12 cellular contexts compared by ENCODE assay signal in genomic region chr17:81494984-81495383, GRCh38. TPM values are rescaled to one million over a fixed set of nuclear protein-coding genes. Genes with fewer than 3 reads are reported as not detected.
DNase-seq lines count a peak whose midpoint lies in the region; ATAC-seq and TF ChIP-seq lines count a peak whose summit lies in the region.
"Had no signal": no experiment of that assay in that cellular context is flagged by ENCODE, and none has a peak within 500 bp of the region (broad histone marks: within the 10 kb centered on the region; RNA-seq: fewer than 3 reads in every experiment).

No MANE protein-coding gene starts in this region.

- H3K27me3 Mint-ChIP-seq in activated CD4-positive, alpha-beta T cell treated with anti-CD3 and anti-CD28 coated beads for 36 hours: peaks cover 8% of the 10 kb centered on the region
- peaks cover 2% of the 10 kb centered on the region for H3K27me3 Mint-ChIP-seq in activated CD8-positive, alpha-beta T cell treated with anti-CD3 and anti-CD28 coated beads for 36 hours
- H3K27me3 Mint-ChIP-seq: stimulated activated naive CD8-positive, alpha-beta T cell treated with anti-CD3 and anti-CD28 coated beads, Interleukin-15, Interleukin-2, amounts not matched to agents 100 ng/mL and 50 ng/mL, for 24 hours had no signal

- no peaks in the 10 kb centered on the region for H3K36me3 Mint-ChIP-seq in activated CD4-positive, alpha-beta T cell treated with anti-CD3 and anti-CD28 coated beads for 36 hours (ENCODE audit: low read depth)
- H3K36me3 Mint-ChIP-seq in activated CD8-positive, alpha-beta T cell treated with anti-CD3 and anti-CD28 coated beads for 36 hours (ENCODE audit: low read depth): no peaks in the 10 kb centered on the region

- H3K4me1 Mint-ChIP-seq in activated CD4-positive, alpha-beta T cell treated with anti-CD3 and anti-CD28 coated beads for 36 hours: no peaks in the 10 kb centered on the region
- H3K4me1 Mint-ChIP-seq in activated CD8-positive, alpha-beta T cell treated with anti-CD3 and anti-CD28 coated beads for 36 hours (ENCODE audit: low read depth): peaks cover 3% of the 10 kb centered on the region

- ATAC-seq in activated CD4-positive, alpha-beta T cell treated with anti-CD3 and anti-CD28 coated beads for 36 hours: peak; percentile 84
- peak; percentile 69 for ATAC-seq in activated CD8-positive, alpha-beta T cell treated with anti-CD3 and anti-CD28 coated beads for 36 hours
- no peak for ATAC-seq in GM21737 (IDR thresholded peaks at IDR 0.05; ENCODE audit: unreplicated experiment)
- no peak for ATAC-seq in HG02642 (IDR thresholded peaks at IDR 0.05; ENCODE audit: poor library complexity, unreplicated experiment)

- intact Hi-C loops in activated CD4-positive, alpha-beta T cell treated with anti-CD3 and anti-CD28 coated beads for 36 hours (cut with DNase I, micrococcal nuclease): no loop called here
- intact Hi-C loops in activated CD8-positive, alpha-beta T cell treated with anti-CD3 and anti-CD28 coated beads for 36 hours (cut with micrococcal nuclease): no loop called here

- CTCF ChIA-PET in activated CD4-positive, alpha-beta T cell treated with anti-CD3 and anti-CD28 coated beads for 36 hours (lab: Charles Lee): no interaction called here
- CTCF ChIA-PET in activated CD8-positive, alpha-beta T cell treated with anti-CD3 and anti-CD28 coated beads for 36 hours (lab: Charles Lee): no interaction called here

- no peaks in the 10 kb centered on the region for H3K9me3 Mint-ChIP-seq in activated CD4-positive, alpha-beta T cell treated with anti-CD3 and anti-CD28 coated beads for 36 hours (ENCODE audit: low read depth)
- H3K9me3 Mint-ChIP-seq in activated CD8-positive, alpha-beta T cell treated with anti-CD3 and anti-CD28 coated beads for 36 hours: no peaks in the 10 kb centered on the region
- H3K9me3 Mint-ChIP-seq: activated T-helper 1 cell treated with anti-CD3 and anti-CD28 coated beads, Interleukin-12 subunit alpha, Interleukin-12 subunit beta, Interleukin-2, Interleukin-4 antibody, amounts not matched to agents 30 ng/mL and 10 ng/mL and 1 ng/mL, durations not matched to agents 14 hours and 24 hours and 36 hours; stimulated activated naive CD8-positive, alpha-beta T cell treated with anti-CD3 and anti-CD28 coated beads, Interleukin-15, Interleukin-2, amounts not matched to agents 100 ng/mL and 50 ng/mL, for 24 hours had no signal

- H3K27ac Mint-ChIP-seq in activated CD4-positive, alpha-beta T cell treated with anti-CD3 and anti-CD28 coated beads for 36 hours: no peak overlapping the region
- H3K27ac Mint-ChIP-seq in activated CD8-positive, alpha-beta T cell treated with anti-CD3 and anti-CD28 coated beads for 36 hours: no peak overlapping the region
- H3K27ac Mint-ChIP-seq: activated T-helper 1 cell treated with anti-CD3 and anti-CD28 coated beads, Interleukin-12 subunit alpha, Interleukin-12 subunit beta, Interleukin-2, Interleukin-4 antibody, amounts not matched to agents 30 ng/mL and 10 ng/mL and 1 ng/mL, durations not matched to agents 14 hours and 24 hours and 36 hours; stimulated activated naive CD8-positive, alpha-beta T cell treated with anti-CD3 and anti-CD28 coated beads, Interleukin-15, Interleukin-2, amounts not matched to agents 100 ng/mL and 50 ng/mL, for 24 hours had no signal

- TF ChIP-seq CTCF in activated CD8-positive, alpha-beta T cell treated with anti-CD3 and anti-CD28 coated beads for 36 hours (IDR thresholded peaks at IDR 0.05): no peak

- H3K4me3 Mint-ChIP-seq in activated CD4-positive, alpha-beta T cell treated with anti-CD3 and anti-CD28 coated beads for 36 hours: no peak overlapping the region
- no peak overlapping the region for H3K4me3 Mint-ChIP-seq in activated CD8-positive, alpha-beta T cell treated with anti-CD3 and anti-CD28 coated beads for 36 hours
- H3K4me3 Mint-ChIP-seq: activated T-helper 1 cell treated with anti-CD3 and anti-CD28 coated beads, Interleukin-12 subunit alpha, Interleukin-12 subunit beta, Interleukin-2, Interleukin-4 antibody, amounts not matched to agents 30 ng/mL and 10 ng/mL and 1 ng/mL, durations not matched to agents 14 hours and 24 hours and 36 hours; stimulated activated naive CD8-positive, alpha-beta T cell treated with anti-CD3 and anti-CD28 coated beads, Interleukin-15, Interleukin-2, amounts not matched to agents 100 ng/mL and 50 ng/mL, for 24 hours had no signal

- in situ Hi-C loops in KBM-7 (cut with MboI; ENCODE audit: low pct_unique_long_range_greater_than_20kb, low sequenced_read_pairs): no loop called here

- POLR2A ChIA-PET in activated CD4-positive, alpha-beta T cell treated with anti-CD3 and anti-CD28 coated beads for 36 hours (lab: Charles Lee): no interaction called here
- POLR2A ChIA-PET in activated CD8-positive, alpha-beta T cell treated with anti-CD3 and anti-CD28 coated beads for 36 hours (lab: Charles Lee): interaction anchor here (0.6 to 4.2 kb wide), 2 partner anchors 13 to 226 kb away, joined by 3 to 20 read pairs; no protein-coding TSS in a partner anchor

- peak; percentile 51 for DNase-seq in activated CD4-positive, alpha-beta T cell treated with anti-CD3 and anti-CD28 coated beads for 36 hours
- no peak for DNase-seq in activated CD4-positive, alpha-beta T cell treated with anti-CD3 and anti-CD28 coated beads for 4 hours
- peak; percentile 83 for DNase-seq in NCI-H1694 (lab: John Stamatoyannopoulos, UW)
- DNase-seq in activated CD8-positive, alpha-beta T cell treated with anti-CD3 and anti-CD28 coated beads for 36 hours: no peak
- peak; percentile 64 for DNase-seq in putamen (ENCODE audit: low spot score)
- no peak for DNase-seq in KBM-7
- DNase-seq: AML-193, NCI-H1436 had no signal

RNA-seq across cellular contexts. Expression of gene ACTG1, which starts 17.6 kb away (rescaled TPM):
- total RNA-seq in activated CD4-positive, alpha-beta T cell treated with anti-CD3 and anti-CD28 coated beads for 36 hours: 1,000 to 10,000 TPM; 4,119 to 5,987 TPM
- 1,000 to 10,000 TPM; 4,606 to 4,756 TPM for total RNA-seq in activated CD8-positive, alpha-beta T cell treated with anti-CD3 and anti-CD28 coated beads for 36 hours

RNA-seq across cellular contexts. Expression of gene FSCN2, which starts 33.2 kb away (rescaled TPM):
- under 1 TPM; 0.23 to 0.58 TPM for total RNA-seq in activated CD4-positive, alpha-beta T cell treated with anti-CD3 and anti-CD28 coated beads for 36 hours
- under 1 TPM in 1 of 2 experiments, not detected in 1; 0.32 TPM for total RNA-seq in activated CD8-positive, alpha-beta T cell treated with anti-CD3 and anti-CD28 coated beads for 36 hours

RNA-seq across cellular contexts. Expression of gene FAAP100, which starts 57.2 kb away (rescaled TPM):
- 10 to 100 TPM; 30.4 to 39.3 TPM for total RNA-seq in activated CD4-positive, alpha-beta T cell treated with anti-CD3 and anti-CD28 coated beads for 36 hours
- total RNA-seq in activated CD8-positive, alpha-beta T cell treated with anti-CD3 and anti-CD28 coated beads for 36 hours: 10 to 100 TPM; 40.5 to 42.7 TPM

Comparison
In these comparisons a context has a peak if more than half of its experiments do, and no peak if none do; other contexts are left out.
1. DNase-seq: peak in activated CD4-positive, alpha-beta T cell treated with anti-CD3 and anti-CD28 coated beads for 36 hours (single experiment), NCI-H1694 (single experiment) and putamen (single experiment); none in activated CD4-positive, alpha-beta T cell treated with anti-CD3 and anti-CD28 coated beads for 4 hours (0 of 2), activated CD8-positive, alpha-beta T cell treated with anti-CD3 and anti-CD28 coated beads for 36 hours (single experiment) and KBM-7 (single experiment).
2. ATAC-seq: peak in activated CD4-positive, alpha-beta T cell treated with anti-CD3 and anti-CD28 coated beads for 36 hours (single experiment) and activated CD8-positive, alpha-beta T cell treated with anti-CD3 and anti-CD28 coated beads for 36 hours (single experiment); none in GM21737 (single experiment) and HG02642 (single experiment).